In the genomic region with DNA sequence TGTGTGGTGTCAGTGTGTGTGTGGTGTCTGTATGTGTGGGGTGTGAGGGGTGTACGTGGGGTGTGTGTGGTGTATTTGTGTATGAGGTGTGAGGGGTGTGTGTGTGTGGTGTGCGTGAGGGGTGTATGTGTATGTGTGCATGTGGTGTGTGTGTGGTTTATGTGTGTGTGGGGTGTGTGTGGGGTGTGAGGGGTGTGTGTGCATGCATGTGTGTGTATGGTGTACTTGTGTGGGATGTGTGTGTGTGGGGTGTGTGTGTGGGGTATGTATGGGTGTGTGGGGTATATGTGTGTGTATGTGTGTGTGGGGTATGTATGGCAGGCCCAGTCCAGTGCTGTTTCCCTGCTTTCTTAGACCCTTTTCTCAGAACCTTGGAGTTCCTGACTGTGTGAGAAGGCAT, we compare ENCODE assay signal across 1 cellular context.
TF ChIP-seq lines count a peak whose summit lies in the region.

No MANE protein-coding gene starts in this region.

TF ChIP-seq in neural cell, 6 proteins besides CTCF, POLR2A, EP300 and RAD21:
- TF ChIP-seq, protein P1, sequence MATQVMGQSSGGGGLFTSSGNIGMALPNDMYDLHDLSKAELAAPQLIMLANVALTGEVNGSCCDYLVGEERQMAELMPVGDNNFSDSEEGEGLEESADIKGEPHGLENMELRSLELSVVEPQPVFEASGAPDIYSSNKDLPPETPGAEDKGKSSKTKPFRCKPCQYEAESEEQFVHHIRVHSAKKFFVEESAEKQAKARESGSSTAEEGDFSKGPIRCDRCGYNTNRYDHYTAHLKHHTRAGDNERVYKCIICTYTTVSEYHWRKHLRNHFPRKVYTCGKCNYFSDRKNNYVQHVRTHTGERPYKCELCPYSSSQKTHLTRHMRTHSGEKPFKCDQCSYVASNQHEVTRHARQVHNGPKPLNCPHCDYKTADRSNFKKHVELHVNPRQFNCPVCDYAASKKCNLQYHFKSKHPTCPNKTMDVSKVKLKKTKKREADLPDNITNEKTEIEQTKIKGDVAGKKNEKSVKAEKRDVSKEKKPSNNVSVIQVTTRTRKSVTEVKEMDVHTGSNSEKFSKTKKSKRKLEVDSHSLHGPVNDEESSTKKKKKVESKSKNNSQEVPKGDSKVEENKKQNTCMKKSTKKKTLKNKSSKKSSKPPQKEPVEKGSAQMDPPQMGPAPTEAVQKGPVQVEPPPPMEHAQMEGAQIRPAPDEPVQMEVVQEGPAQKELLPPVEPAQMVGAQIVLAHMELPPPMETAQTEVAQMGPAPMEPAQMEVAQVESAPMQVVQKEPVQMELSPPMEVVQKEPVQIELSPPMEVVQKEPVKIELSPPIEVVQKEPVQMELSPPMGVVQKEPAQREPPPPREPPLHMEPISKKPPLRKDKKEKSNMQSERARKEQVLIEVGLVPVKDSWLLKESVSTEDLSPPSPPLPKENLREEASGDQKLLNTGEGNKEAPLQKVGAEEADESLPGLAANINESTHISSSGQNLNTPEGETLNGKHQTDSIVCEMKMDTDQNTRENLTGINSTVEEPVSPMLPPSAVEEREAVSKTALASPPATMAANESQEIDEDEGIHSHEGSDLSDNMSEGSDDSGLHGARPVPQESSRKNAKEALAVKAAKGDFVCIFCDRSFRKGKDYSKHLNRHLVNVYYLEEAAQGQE (IDR thresholded peaks at IDR 0.05; ENCODE audit: borderline replicate concordance): no peak
- no peak for TF ChIP-seq POLR2AphosphoS5 (IDR thresholded peaks at IDR 0.05)
- TF ChIP-seq TAF1 (IDR thresholded peaks at IDR 0.05; ENCODE audit: low read depth): no peak
- no peak for TF ChIP-seq EZH2 (IDR thresholded peaks at IDR 0.05; ENCODE audit: borderline replicate concordance, insufficient read depth, low read length, poor library complexity, severe bottlenecking)
- no peak for TF ChIP-seq SMC3 (conservative IDR thresholded peaks at IDR 0.05; ENCODE audit: poor library complexity)
- no peak for TF ChIP-seq MXI1 (conservative IDR thresholded peaks at IDR 0.05; ENCODE audit: poor library complexity, severe bottlenecking)
